19 cellular contexts compared by ENCODE assay signal in genomic region chr6:7544597-7544996, GRCh38. TPM values are rescaled to one million over a fixed set of nuclear protein-coding genes. Genes with fewer than 3 reads are reported as not detected.
DNase-seq lines count a peak whose midpoint lies in the region; ATAC-seq, FAIRE-seq and TF ChIP-seq lines count a peak whose summit lies in the region.
"Had no signal": no experiment of that assay in that cellular context is flagged by ENCODE, and none has a peak within 500 bp of the region (broad histone marks: within the 10 kb centered on the region; RNA-seq: fewer than 3 reads in every experiment).

No MANE protein-coding gene starts in this region.

- FAIRE-seq in keratinocyte (lab: Jason Lieb, UNC) = no peak
- FAIRE-seq: G401.6 had no signal

- H3K27ac Mint-ChIP-seq in MCF 10A (ENCODE audit: low read depth, unreplicated experiment) = peak overlapping the region; percentile 97
- H3K27ac Mint-ChIP-seq: immature natural killer cell, T-helper 17 cell had no signal

- TF ChIP-seq CTCF in cardiac muscle cell (IDR thresholded peaks at IDR 0.05; ENCODE audit: low read depth, low read length) = no peak
- TF ChIP-seq CTCF in MCF 10A (IDR thresholded peaks at IDR 0.05; ENCODE audit: unreplicated experiment) = no peak
- no peak for TF ChIP-seq CTCF in keratinocyte (optimal IDR thresholded peaks at IDR 0.05 in 1 of 3, IDR thresholded peaks at IDR 0.05 in 1 of 3, conservative IDR thresholded peaks at IDR 0.05 in 1 of 3; ENCODE audit: extremely low read depth in 1 of 3, insufficient read depth in 2 of 3, low read length in 3 of 3)
- no peak for TF ChIP-seq CTCF in suprapubic skin (IDR thresholded peaks at IDR 0.05)

- ATAC-seq in Right ventricle myocardium inferior = no peak
- no peak for ATAC-seq in HG03521 (IDR thresholded peaks at IDR 0.05; ENCODE audit: unreplicated experiment)
- ATAC-seq in HG03139 (IDR thresholded peaks at IDR 0.05; ENCODE audit: unreplicated experiment) = no peak
- ATAC-seq in HG03108 (IDR thresholded peaks at IDR 0.05; ENCODE audit: unreplicated experiment) = no peak
- ATAC-seq: T-helper 17 cell had no signal

- no peaks in the 10 kb centered on the region for H3K9me1 ChIP-seq in keratinocyte (ENCODE audit: control insufficient read depth, extremely low read depth, insufficient read depth, low read length)

- no peaks in the 10 kb centered on the region for H3K27me3 ChIP-seq in cardiac muscle cell
- no peaks in the 10 kb centered on the region for H3K27me3 ChIP-seq in keratinocyte (ENCODE audit: control insufficient read depth, extremely low read depth, insufficient read depth, low read length)
- peaks cover 39% of the 10 kb centered on the region for H3K27me3 ChIP-seq in suprapubic skin

- H3K4me1 ChIP-seq in cardiac muscle cell (ENCODE audit: low read depth) = peaks cover 34% of the 10 kb centered on the region
- H3K4me1 ChIP-seq in keratinocyte (ENCODE audit: control insufficient read depth, extremely low read depth, insufficient read depth, low read length) = peaks cover 47% of the 10 kb centered on the region
- peaks cover 38% of the 10 kb centered on the region for H3K4me1 ChIP-seq in suprapubic skin

- WGBS in suprapubic skin = 53% methylated on average over 3 of the region's 3 CpGs

- peaks cover 39% of the 10 kb centered on the region for H3K4me1 Mint-ChIP-seq in MCF 10A (ENCODE audit: insufficient read depth, unreplicated experiment)

- dilution Hi-C loops in keratinocyte (cut with MboI; ENCODE audit: extremely low pct_ligation_motif_present, low sequenced_read_pairs) = no loop called here

- H2AFZ ChIP-seq in keratinocyte (ENCODE audit: control insufficient read depth, low read length) = no peak overlapping the region

- H4K20me1 ChIP-seq in keratinocyte (ENCODE audit: control insufficient read depth, extremely low read depth, insufficient read depth, low read length) = peaks cover 26% of the 10 kb centered on the region

- H3K36me3 ChIP-seq in cardiac muscle cell (peaks cover 4% of the 10 kb centered on the region), keratinocyte (ENCODE audit: control insufficient read depth in 2 of 2, extremely low read depth in 1 of 2, insufficient read depth in 2 of 2, low read length in 2 of 2) (peaks cover 1 to 26% of the 10 kb centered on the region in 2 experiments), suprapubic skin (no peaks in the 10 kb centered on the region)

- H3K9me3 Mint-ChIP-seq in MCF 10A (ENCODE audit: unreplicated experiment) = no peaks in the 10 kb centered on the region
- H3K9me3 Mint-ChIP-seq: immature natural killer cell had no signal

- H3K9me3 ChIP-seq in cardiac muscle cell (ENCODE audit: low read depth) (no peaks in the 10 kb centered on the region), keratinocyte (ENCODE audit: control insufficient read depth, low read depth, low read length) (no peaks in the 10 kb centered on the region), suprapubic skin (no peaks in the 10 kb centered on the region)

- POLR2A ChIA-PET in MCF 10A (lab: Yijun Ruan, JAX) = interaction anchor here (0.5 to 29.8 kb wide), 22 partner anchors 9 to 233 kb away, joined by 3 to 872 read pairs (median 6); partner anchors contain the start of genes CAGE1 and RIOK1

- H3K27ac ChIP-seq in cardiac muscle cell = peak overlapping the region; percentile 59
- H3K27ac ChIP-seq in keratinocyte (ENCODE audit: control insufficient read depth, insufficient read depth, low read length) = peak overlapping the region; percentile 97
- H3K27ac ChIP-seq in suprapubic skin = peak overlapping the region; percentile 98

- CTCF ChIA-PET in MCF 10A (lab: Yijun Ruan, JAX) = interaction anchor here (1.0 kb wide), 1 partner anchor 40 kb away, joined by 3 read pairs; no protein-coding TSS in a partner anchor

- intact Hi-C loops in Right ventricle myocardium inferior (cut with DNase I) (no loop called here), MCF 10A (cut with micrococcal nuclease) (loop anchor here (5.0 kb wide), 2 partner anchors 77 to 232 kb away; partner anchors contain the start of gene SSR1)

- no peak for DNase-seq in cardiac muscle cell (ENCODE audit: low read depth in 1 of 2, low spot score in 1 of 2)
- DNase-seq in Right ventricle myocardium inferior (ENCODE audit: missing footprints) = no peak
- no peak for DNase-seq in MCF 10A (ENCODE audit: unreplicated experiment)
- DNase-seq in keratinocyte (ENCODE audit: low read depth, low spot score) = no peak
- no peak for DNase-seq in suprapubic skin (ENCODE audit: low spot score in 2 of 2)
- DNase-seq: activated CD8-positive, alpha-beta memory T cell treated with anti-CD3 and anti-CD28 coated beads, Interleukin-2, amount 50 U/mL, for 4 hours; activated naive CD4-positive, alpha-beta T cell treated with Interleukin-2 at 50 U/mL for 16 hours; COR-L47; effector CD4-positive, alpha-beta T cell; foreskin fibroblast; immature natural killer cell; NCI-H2081; NCI-H774; T-helper 17 cell had no signal

- H3K4me3 Mint-ChIP-seq in MCF 10A (ENCODE audit: unreplicated experiment) = peak overlapping the region; percentile 98
- H3K4me3 Mint-ChIP-seq: T-helper 17 cell had no signal

- peaks cover 46% of the 10 kb centered on the region for H3K36me3 Mint-ChIP-seq in MCF 10A (ENCODE audit: insufficient read depth, unreplicated experiment)
- H3K36me3 Mint-ChIP-seq: brain, immature natural killer cell had no signal

- no peak for TF ChIP-seq POLR2A in suprapubic skin (IDR thresholded peaks at IDR 0.05)

- BruUV-seq in MCF 10A (replicated peaks; lab: Mats Ljungman, UMichigan) = no TSS peak

- peak overlapping the region; percentile 98 for H3K9ac ChIP-seq in keratinocyte (ENCODE audit: control insufficient read depth, extremely low read depth, insufficient read depth, low read length)

- H3K79me2 ChIP-seq in keratinocyte (ENCODE audit: control insufficient read depth, insufficient read depth, low read length) = peaks cover 80% of the 10 kb centered on the region

- TF ChIP-seq EP300 in suprapubic skin (IDR thresholded peaks at IDR 0.05) = no peak

- H3K27me3 Mint-ChIP-seq in MCF 10A (ENCODE audit: insufficient read depth, unreplicated experiment) = no peaks in the 10 kb centered on the region

- peak overlapping the region; percentile 95 for H3K4me2 ChIP-seq in keratinocyte (ENCODE audit: control insufficient read depth, extremely low read depth, insufficient read depth, low read depth, low read length)

- H3K4me3 ChIP-seq in cardiac muscle cell (peak overlapping the region; percentile 76), keratinocyte (ENCODE audit: control insufficient read depth in 2 of 3, extremely low read depth in 1 of 3, insufficient read depth in 2 of 3, low read depth in 1 of 3, low read length in 3 of 3) (peak overlapping the region; percentile 66 to 98 (median 97)), suprapubic skin (peak overlapping the region; percentile 70)

RNA-seq across cellular contexts. Expression of gene DSP, which starts 3.1 kb away (rescaled TPM):
- total RNA-seq in cardiac muscle cell (185 and 362 TPM in 2 replicates), Right ventricle myocardium inferior (305 TPM), MCF 10A (2022) (163 and 227 TPM in 2 replicates), suprapubic skin (1,000 to 10,000 TPM; 1,704 to 2,508 (median 2,195) TPM)
- polyA plus RNA-seq in cardiac muscle cell (154 and 237 TPM in 2 replicates), keratinocyte (254 to 286 TPM (median 255 TPM) in 3 replicates)
- polyA plus RNA-seq in keratinocyte (2011; ENCODE audit: low read depth) = 2,196 TPM
- 184 and 222 TPM in 2 replicates for polyA plus RNA-seq in keratinocyte (2011; cell fraction: cytosol; rRNA removed)
- 932 and 1,129 TPM in 2 replicates for polyA plus RNA-seq in keratinocyte (2011; cell fraction: nucleus; rRNA removed)
- 346 and 943 TPM in 2 replicates for polyA plus RNA-seq in keratinocyte (2012; ENCODE audit: low replicate concordance)
- polyA minus RNA-seq in keratinocyte = 431 to 618 TPM (median 497 TPM) in 3 replicates
- 239 TPM for polyA minus RNA-seq in keratinocyte (2011; cell fraction: cytosol; rRNA and poly(A)+ RNA removed)
- 1,008 and 1,842 TPM in 2 replicates for polyA minus RNA-seq in keratinocyte (2011; cell fraction: nucleus; rRNA and poly(A)+ RNA removed)
- polyA plus RNA-seq: immature natural killer cell had no signal

RNA-seq across cellular contexts. Expression of gene SNRNP48, which starts 45.4 kb away (rescaled TPM):
- total RNA-seq in cardiac muscle cell = 10.1 and 24.8 TPM in 2 replicates
- 9.2 and 14.4 TPM in 2 replicates for polyA plus RNA-seq in cardiac muscle cell
- 16.2 TPM for total RNA-seq in Right ventricle myocardium inferior
- 10.2 and 11.2 TPM in 2 replicates for total RNA-seq in MCF 10A (2022)
- polyA plus RNA-seq in keratinocyte = 5.9 to 12.2 TPM (median 6.1 TPM) in 3 replicates
- polyA plus RNA-seq in keratinocyte (2011; ENCODE audit: low read depth) = 25.0 TPM
- 3.5 and 7.5 TPM in 2 replicates for polyA plus RNA-seq in keratinocyte (2011; cell fraction: cytosol; rRNA removed)
- 7.5 and 10.1 TPM in 2 replicates for polyA plus RNA-seq in keratinocyte (2011; cell fraction: nucleus; rRNA removed)
- polyA plus RNA-seq in keratinocyte (2012; ENCODE audit: low replicate concordance) = 7.1 and 8.8 TPM in 2 replicates
- polyA minus RNA-seq in keratinocyte = 1.7 to 7.5 TPM (median 4.0 TPM) in 3 replicates
- 5.9 TPM for polyA minus RNA-seq in keratinocyte (2011; cell fraction: cytosol; rRNA and poly(A)+ RNA removed)
- 3.8 and 8.3 TPM in 2 replicates for polyA minus RNA-seq in keratinocyte (2011; cell fraction: nucleus; rRNA and poly(A)+ RNA removed)
- total RNA-seq in suprapubic skin = 10 to 100 TPM in 2 of 4 donors, 1 to 10 TPM in 2; 7.9 to 12.4 (median 9.7) TPM
